In the genomic region with DNA sequence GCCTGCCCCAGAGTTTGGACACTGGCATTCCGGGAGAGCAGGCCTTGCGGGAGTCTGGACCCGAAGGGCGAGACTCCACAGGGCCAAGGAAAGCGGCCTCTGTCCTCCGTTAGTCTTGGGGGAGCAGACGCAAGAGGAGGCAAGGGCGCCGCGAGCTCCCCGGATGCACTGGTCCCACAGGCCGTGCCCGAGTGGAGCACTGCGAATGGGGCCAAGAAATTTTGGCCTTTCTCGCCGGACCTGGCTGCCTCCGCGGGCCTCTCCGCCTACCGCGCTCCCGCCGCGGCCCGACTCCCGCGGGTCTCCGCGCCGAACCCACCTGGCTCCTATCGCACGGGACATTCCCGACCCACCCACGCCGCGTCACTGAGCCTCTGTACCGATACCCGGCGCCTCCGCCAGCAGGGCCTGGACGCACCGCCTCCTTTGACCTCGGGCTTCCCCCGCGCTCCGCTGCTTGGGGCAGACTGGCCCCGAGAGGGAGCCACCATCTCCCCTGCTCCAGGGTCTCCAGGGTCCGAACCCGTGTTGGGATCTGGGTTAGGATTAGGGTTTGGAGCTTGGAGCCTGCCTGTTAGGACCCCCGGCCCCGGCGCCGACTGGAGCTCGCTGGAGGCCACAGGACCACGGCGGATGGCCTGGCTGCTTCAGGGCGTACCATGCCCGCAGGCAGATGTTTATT, we compare ENCODE assay signal across 11 cellular contexts. TPM values are rescaled to one million over a fixed set of nuclear protein-coding genes. Genes with fewer than 3 reads are reported as not detected.
DNase-seq lines count a peak whose midpoint lies in the region; ATAC-seq and TF ChIP-seq lines count a peak whose summit lies in the region.
"Had no signal": no experiment of that assay in that cellular context is flagged by ENCODE, and none has a peak within 500 bp of the region (broad histone marks: within the 10 kb centered on the region; RNA-seq: fewer than 3 reads in every experiment).

No MANE protein-coding gene starts in this region.

- peaks cover 4% of the 10 kb centered on the region for H3K27me3 ChIP-seq in A673 (replicated peaks; ENCODE audit: insufficient read depth, low read depth, low read length, poor library complexity)

- H3K4me1 Mint-ChIP-seq in WTC11, result peaks cover 39% of the 10 kb centered on the region

- peak; percentile 72 for DNase-seq in WTC11 (ENCODE audit: low spot score)
- DNase-seq in retina, result peak; percentile 77
- no peak for DNase-seq in NCI-H69 (lab: John Stamatoyannopoulos, UW)
- no peak for DNase-seq in G401 (ENCODE audit: low spot score)
- DNase-seq in A673 (ENCODE audit: low spot score), result no peak
- DNase-seq in HEK293T (ENCODE audit: extremely low spot score), result no peak
- DNase-seq: kidney, NCI-H2081 had no signal

- CTCF ChIA-PET in WTC11 (lab: Charles Lee), result interaction anchor here (0.7 to 1.7 kb wide), 7 partner anchors 11 to 340 kb away, joined by 3 to 8 read pairs (median 7); partner anchors contain the start of gene RSRC1
- CTCF ChIA-PET in A673 (lab: Charles Lee), result no interaction called here
- CTCF ChIA-PET in HEK293T (lab: Yijun Ruan, JAX), result no interaction called here

- H3K9me3 Mint-ChIP-seq in WTC11, result no peaks in the 10 kb centered on the region
- H3K9me3 Mint-ChIP-seq: T-helper 2 cell treated with Interferon-gamma antibody and Interleukin-4, amounts not matched to agents 5 μg/mL and 100 μg/mL, for 36 hours had no signal

- POLR2A ChIA-PET in WTC11 (lab: Charles Lee), result interaction anchor here (0.6 to 1.4 kb wide), 4 partner anchors 16 to 1115 kb away, joined by 3 to 5 read pairs (median 4); partner anchors contain the start of gene RSRC1
- POLR2A ChIA-PET in A673 (lab: Charles Lee; ENCODE audit: low non-redundant PET), result no interaction called here
- POLR2A ChIA-PET in HEK293T (lab: Yijun Ruan, JAX), result no interaction called here

- ATAC-seq in GM18907 (IDR thresholded peaks at IDR 0.05; ENCODE audit: unreplicated experiment), result peak; percentile 44
- ATAC-seq in HG02623 (IDR thresholded peaks at IDR 0.05; ENCODE audit: unreplicated experiment), result peak; percentile 38
- peak; percentile 73 for ATAC-seq in WTC11

- no peaks in the 10 kb centered on the region for H3K4me1 ChIP-seq in A673 (ENCODE audit: insufficient read depth, low read length, poor library complexity, severe bottlenecking)

- no peak overlapping the region for H3K27ac Mint-ChIP-seq in WTC11
- H3K27ac Mint-ChIP-seq: T-helper 2 cell treated with Interferon-gamma antibody and Interleukin-4, amounts not matched to agents 5 μg/mL and 100 μg/mL, for 36 hours had no signal

- peak overlapping the region; percentile 70 for H3K4me3 Mint-ChIP-seq in WTC11
- H3K4me3 Mint-ChIP-seq: T-helper 2 cell treated with Interferon-gamma antibody and Interleukin-4, amounts not matched to agents 5 μg/mL and 100 μg/mL, for 36 hours had no signal

- intact Hi-C loops in A673 (cut with micrococcal nuclease; ENCODE audit: unreplicated experiment), result loop anchor here (10.0 kb wide), 1 partner anchor 440 kb away; no protein-coding TSS in a partner anchor

- peaks cover 95% of the 10 kb centered on the region for H3K27me3 Mint-ChIP-seq in WTC11 (ENCODE audit: low read depth)

- in situ Hi-C loops in G401 (cut with HindIII; ENCODE audit: low sequenced_read_pairs), result no loop called here

- H3K9me3 ChIP-seq in A673 (ENCODE audit: low read depth, low read length, poor library complexity, severe bottlenecking), result no peaks in the 10 kb centered on the region

- no peak overlapping the region for H3K4me3 ChIP-seq in A673 (ENCODE audit: low read depth, low read length, poor library complexity, severe bottlenecking)

- no peaks in the 10 kb centered on the region for H3K36me3 ChIP-seq in A673 (ENCODE audit: insufficient read depth, low read length, poor library complexity, severe bottlenecking)

- TF ChIP-seq CTCF in WTC11 (IDR thresholded peaks at IDR 0.05), result no peak; the same call in 1 of the 2 replicates
- TF ChIP-seq CTCF in A673 (conservative IDR thresholded peaks at IDR 0.05; ENCODE audit: low read depth, low read length), result no peak

- no peaks in the 10 kb centered on the region for H3K36me3 Mint-ChIP-seq in WTC11

- H3K27ac ChIP-seq in A673 (ENCODE audit: low read depth, low read length, poor library complexity, severe bottlenecking), result no peak overlapping the region

- BruUV-seq in A673 (replicated peaks; lab: Mats Ljungman, UMichigan), result no TSS peak

TF ChIP-seq in WTC11, 78 proteins besides CTCF, POLR2A, EP300 and RAD21:
- TF ChIP-seq HMGXB4 (CRISPR knock-in tag; IDR thresholded peaks at IDR 0.05), result peak; percentile 65
- no peak for TF ChIP-seq ZNF232 (CRISPR knock-in tag; IDR thresholded peaks at IDR 0.05)
- peak; percentile 33; the same call in 1 of the 2 replicates for TF ChIP-seq SP1 (CRISPR knock-in tag; conservative IDR thresholded peaks at IDR 0.05)
- TF ChIP-seq, protein P1, sequence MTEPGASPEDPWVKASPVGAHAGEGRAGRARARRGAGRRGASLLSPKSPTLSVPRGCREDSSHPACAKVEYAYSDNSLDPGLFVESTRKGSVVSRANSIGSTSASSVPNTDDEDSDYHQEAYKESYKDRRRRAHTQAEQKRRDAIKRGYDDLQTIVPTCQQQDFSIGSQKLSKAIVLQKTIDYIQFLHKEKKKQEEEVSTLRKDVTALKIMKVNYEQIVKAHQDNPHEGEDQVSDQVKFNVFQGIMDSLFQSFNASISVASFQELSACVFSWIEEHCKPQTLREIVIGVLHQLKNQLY (CRISPR knock-in tag; IDR thresholded peaks at IDR 0.05), result no peak
- TF ChIP-seq TP53 (CRISPR knock-in tag; IDR thresholded peaks at IDR 0.05), result 0 out of 2 replicates have a peak, but pooled peaks have one; percentile 37
- TF ChIP-seq TEAD1 (CRISPR knock-in tag; IDR thresholded peaks at IDR 0.05), result 0 out of 2 replicates have a peak, but pooled peaks have one; percentile 25

TF ChIP-seq in HEK293T, 16 proteins besides CTCF, POLR2A, EP300 and RAD21:
- TF ChIP-seq HDGF (IDR thresholded peaks at IDR 0.05; ENCODE audit: borderline replicate concordance) (no peak), FOXM1 (IDR thresholded peaks at IDR 0.05; ENCODE audit: borderline replicate concordance) (no peak), SUZ12 (IDR thresholded peaks at IDR 0.05) (no peak), LEF1 (IDR thresholded peaks at IDR 0.05; ENCODE audit: borderline replicate concordance) (no peak), FOXA1 (IDR thresholded peaks at IDR 0.05) (no peak), ELF4 (IDR thresholded peaks at IDR 0.05) (no peak), L3MBTL2 (conservative IDR thresholded peaks at IDR 0.05) (no peak), BHLHE40 (IDR thresholded peaks at IDR 0.05; ENCODE audit: borderline replicate concordance) (no peak), ARNT (IDR thresholded peaks at IDR 0.05) (no peak), NFRKB (IDR thresholded peaks at IDR 0.05) (no peak), SP1 (IDR thresholded peaks at IDR 0.05) (no peak), TARDBP (IDR thresholded peaks at IDR 0.05) (no peak), ZNF384 (IDR thresholded peaks at IDR 0.05) (no peak), CTBP1 (IDR thresholded peaks at IDR 0.05; ENCODE audit: borderline replicate concordance) (no peak), FOXK2 (IDR thresholded peaks at IDR 0.05) (no peak)
- TF ChIP-seq, protein P2, sequence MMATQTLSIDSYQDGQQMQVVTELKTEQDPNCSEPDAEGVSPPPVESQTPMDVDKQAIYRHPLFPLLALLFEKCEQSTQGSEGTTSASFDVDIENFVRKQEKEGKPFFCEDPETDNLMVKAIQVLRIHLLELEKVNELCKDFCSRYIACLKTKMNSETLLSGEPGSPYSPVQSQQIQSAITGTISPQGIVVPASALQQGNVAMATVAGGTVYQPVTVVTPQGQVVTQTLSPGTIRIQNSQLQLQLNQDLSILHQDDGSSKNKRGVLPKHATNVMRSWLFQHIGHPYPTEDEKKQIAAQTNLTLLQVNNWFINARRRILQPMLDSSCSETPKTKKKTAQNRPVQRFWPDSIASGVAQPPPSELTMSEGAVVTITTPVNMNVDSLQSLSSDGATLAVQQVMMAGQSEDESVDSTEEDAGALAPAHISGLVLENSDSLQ (IDR thresholded peaks at IDR 0.05), result no peak

RNA-seq across cellular contexts. Expression of gene SHOX2, which starts 11.8 kb away (rescaled TPM):
- 0.21 to 0.57 TPM (median 0.32 TPM) in 3 replicates for total RNA-seq in WTC11 (2021)
- total RNA-seq in G401 (2014; rRNA removed; shearing (Covaris generic)), result 13.9 and 16.9 TPM in 2 replicates
- 1.7 and 2.9 TPM in 2 replicates for total RNA-seq in A673 (2021)

RNA-seq across cellular contexts. Expression of gene RSRC1, which starts 15.5 kb away (rescaled TPM):
- 21.3 to 27.7 TPM (median 26.6 TPM) in 3 replicates for total RNA-seq in WTC11 (2021)
- total RNA-seq in G401 (2014; rRNA removed; shearing (Covaris generic)), result 34.1 and 41.9 TPM in 2 replicates
- 59.4 and 65.4 TPM in 2 replicates for total RNA-seq in A673 (2021)

Comparison
In these comparisons a context has a peak if more than half of its experiments do, and no peak if none do; other contexts are left out.
1. DNase-seq: peak in WTC11 (single experiment) and retina (single experiment); none in NCI-H69 (single experiment), G401 (single experiment), A673 (single experiment) and HEK293T (single experiment).
2. Peak in every context shown above with its lines, with median percentiles within 50 percentile points of each other: ATAC-seq.